Comparison of ENCODE assay signal across 10 cellular contexts in genomic region chr3:193805448-193805847, GRCh38.
DNase-seq lines count a peak whose midpoint lies in the region; ATAC-seq and TF ChIP-seq lines count a peak whose summit lies in the region.
"Had no signal": no experiment of that assay in that cellular context is flagged by ENCODE, and none has a peak within 500 bp of the region (broad histone marks: within the 10 kb centered on the region; RNA-seq: fewer than 3 reads in every experiment).

No MANE protein-coding gene starts in this region.

- ATAC-seq in left colon (no peak), GM18873 (IDR thresholded peaks at IDR 0.05; ENCODE audit: low FRiP score, unreplicated experiment) (no peak), HG03135 (IDR thresholded peaks at IDR 0.05; ENCODE audit: unreplicated experiment) (no peak)

- no peaks in the 10 kb centered on the region for H3K36me3 ChIP-seq in adipocyte (ENCODE audit: control insufficient read depth, insufficient read depth, low read length, severe bottlenecking)

- TF ChIP-seq CTCF in Calu3 (IDR thresholded peaks at IDR 0.05; ENCODE audit: unreplicated experiment) (no peak), nephron progenitor cell (IDR thresholded peaks at IDR 0.05) (no peak)

- no peaks in the 10 kb centered on the region for H3K4me1 ChIP-seq in adipocyte (ENCODE audit: control insufficient read depth, insufficient read depth, low read length)

- H3K9me3 Mint-ChIP-seq in Calu3 (ENCODE audit: low read depth, unreplicated experiment), result peaks cover 3% of the 10 kb centered on the region
- H3K9me3 Mint-ChIP-seq in nephron progenitor cell, result no peaks in the 10 kb centered on the region
- H3K9me3 Mint-ChIP-seq: CD4-positive, alpha-beta memory T cell had no signal

- H3K36me3 Mint-ChIP-seq in Calu3 (ENCODE audit: insufficient read depth, unreplicated experiment) (no peaks in the 10 kb centered on the region), nephron progenitor cell (ENCODE audit: low read depth) (no peaks in the 10 kb centered on the region)
- H3K36me3 Mint-ChIP-seq: CD4-positive, alpha-beta memory T cell had no signal

- H3K4me1 Mint-ChIP-seq in Calu3 (ENCODE audit: low read depth, unreplicated experiment) (peaks cover 35% of the 10 kb centered on the region), nephron progenitor cell (peaks cover 27% of the 10 kb centered on the region)
- H3K4me1 Mint-ChIP-seq: CD4-positive, alpha-beta memory T cell had no signal

- intact Hi-C loops in Calu3 (cut with micrococcal nuclease; ENCODE audit: unreplicated experiment) (no loop called here), left colon (cut with DNase I, micrococcal nuclease) (no loop called here)

- no peak overlapping the region for H3K9ac ChIP-seq in adipocyte (ENCODE audit: low read length)

- H3K27ac Mint-ChIP-seq in Calu3 (ENCODE audit: unreplicated experiment), result no peak overlapping the region
- no peak overlapping the region for H3K27ac Mint-ChIP-seq in nephron progenitor cell
- H3K27ac Mint-ChIP-seq: CD4-positive, alpha-beta memory T cell had no signal

- H3K9me3 ChIP-seq in adipocyte (ENCODE audit: control insufficient read depth, low read length), result no peaks in the 10 kb centered on the region

- no TSS peak for BruUV-seq in Calu3 (replicated peaks; lab: Mats Ljungman, UMichigan)

- H3K27me3 ChIP-seq in adipocyte (replicated peaks; ENCODE audit: control insufficient read depth, insufficient read depth, low read length), result peaks cover 50% of the 10 kb centered on the region

- CTCF ChIA-PET in Calu3 (lab: Charles Lee), result interaction anchor here (0.7 to 1.4 kb wide), 5 partner anchors 12 to 510 kb away, joined by 3 to 6 read pairs (median 4); no protein-coding TSS in a partner anchor

- H3K27me3 Mint-ChIP-seq in Calu3 (ENCODE audit: unreplicated experiment), result peaks cover 8% of the 10 kb centered on the region
- peaks cover 39% of the 10 kb centered on the region for H3K27me3 Mint-ChIP-seq in nephron progenitor cell (ENCODE audit: low read depth, poor library complexity)

- no peak overlapping the region for H3K4me3 Mint-ChIP-seq in Calu3 (ENCODE audit: low read depth, unreplicated experiment)
- no peak overlapping the region for H3K4me3 Mint-ChIP-seq in nephron progenitor cell
- H3K4me3 Mint-ChIP-seq: CD4-positive, alpha-beta memory T cell had no signal

- H3K4me3 ChIP-seq in adipocyte (ENCODE audit: low read length), result no peak overlapping the region

- DNase-seq in Calu3, result peak; percentile 99
- peak; percentile 53 for DNase-seq in NCI-H1694 treated with DMSO at 0.1 percent for 48 hours (lab: John Stamatoyannopoulos, UW)
- peak; percentile 9 for DNase-seq in adipocyte (ENCODE audit: low read depth)
- peak; percentile 54 to 64 for DNase-seq in left colon
- no peak for DNase-seq in activated CD8-positive, alpha-beta memory T cell treated with anti-CD3 and anti-CD28 coated beads for 24 hours
- no peak for DNase-seq in nephron progenitor cell
- DNase-seq: activated CD4-positive, CD25-positive, alpha-beta regulatory T cell treated with anti-CD3 and anti-CD28 coated beads, Interleukin-2, amount 50 U/mL, for 72 hours; CD4-positive, alpha-beta memory T cell had no signal

Comparison
In these comparisons a context has a peak if more than half of its experiments do, and no peak if none do; other contexts are left out.
1. DNase-seq: peak in Calu3 (single experiment), NCI-H1694 treated with DMSO at 0.1 percent for 48 hours (single experiment), adipocyte (single experiment) and left colon (2 of 2); none in activated CD8-positive, alpha-beta memory T cell treated with anti-CD3 and anti-CD28 coated beads for 24 hours (single experiment) and nephron progenitor cell (single experiment).